ENCODE assay signal across 23 cellular contexts in genomic region chr1:169085911-169086310, GRCh38.
"Had no signal": no experiment of that assay in that cellular context is flagged by ENCODE, and none has a peak within 500 bp of the region (broad histone marks: within the 10 kb centered on the region; RNA-seq: fewer than 3 reads in every experiment).

No MANE protein-coding gene starts in this region.

- H3K36me3 ChIP-seq: sigmoid colon, tibial nerve had no signal

- H3K27ac ChIP-seq: sigmoid colon, tibial nerve had no signal

- DNase-seq: activated B cell treated with CpG ODN at 0.5 μM for 24 hours; activated CD4-positive, alpha-beta T cell treated with anti-CD3 and anti-CD28 coated beads for 36 hours; activated CD4-positive, alpha-beta T cell treated with anti-CD3 and anti-CD28 coated beads, Interleukin-2, amount 50 U/mL, for 4 hours; activated CD8-positive, alpha-beta memory T cell treated with anti-CD3 and anti-CD28 coated beads, Interleukin-2, amount 50 U/mL, for 48 hours; activated naive CD4-positive, alpha-beta T cell treated with Interleukin-2 at 50 U/mL for 16 hours; activated naive CD8-positive, alpha-beta T cell treated with anti-CD3 and anti-CD28 coated beads, Interleukin-2, amount 10 ng/mL, durations not matched to agents 7 days and 5 days; activated T-cell treated with anti-CD3 and anti-CD28 coated beads, Interleukin-2, amount 50 U/mL, for 4 hours; amniotic stem cell; effector CD8-positive, alpha-beta T cell; erythroblast; glutamatergic neuron; hippocampal formation; left ventricle myocardium superior; mammary epithelial cell; occipital lobe; posterior cingulate gyrus; sigmoid colon; stimulated activated CD4-positive, alpha-beta T cell treated with anti-CD3 and anti-CD28 coated beads, Interleukin-15, amount 100 ng/mL, for 24 hours; stimulated activated naive B cell treated with anti-CD40 and anti-IgM and Interleukin-4, amounts not matched to agents 10 μg/mL and 1 μg/mL and 100 μg/mL, for 72 hours; T-helper 1 cell; T1000 had no signal

- H3K27me3 ChIP-seq: sigmoid colon, tibial nerve had no signal

- H3K9me3 ChIP-seq: sigmoid colon, tibial nerve had no signal

- ATAC-seq: activated CD4-positive, alpha-beta T cell treated with anti-CD3 and anti-CD28 coated beads for 36 hours; activated T-cell treated with anti-CD3 and anti-CD28 coated beads, Interleukin-2, amount 50 U/mL, for 4 hours; stimulated activated naive B cell treated with anti-CD40 and anti-IgM and Interleukin-4, amounts not matched to agents 10 μg/mL and 1 μg/mL and 100 μg/mL, for 72 hours had no signal

- H3K4me3 ChIP-seq: sigmoid colon, smooth muscle cell, tibial nerve had no signal
